Comparison of ENCODE assay signal across 8 cellular contexts in genomic region chr6:11094411-11094851, GRCh38. TPM values are rescaled to one million over a fixed set of nuclear protein-coding genes. Genes with fewer than 3 reads are reported as not detected.
DNase-seq lines count a peak whose midpoint lies in the region; ATAC-seq and TF ChIP-seq lines count a peak whose summit lies in the region.

No MANE protein-coding gene starts in this region.

- DNase-seq in AML-193 (lab: John Stamatoyannopoulos, UW) (peak; percentile 60 to 67), NCI-H2171 treated with DMSO at 0.1 percent for 48 hours (lab: John Stamatoyannopoulos, UW) (peak; percentile 59), activated T-cell treated with anti-CD3 and anti-CD28 coated beads for 48 hours (ENCODE audit: low read depth) (peak; percentile 33), fibroblast of the aortic adventitia (ENCODE audit: low read depth) (peak; percentile 43), transverse colon (peak; percentile 54)

- peak overlapping the region; percentile 62 for H2AFZ ChIP-seq in neuron (ENCODE audit: low read depth, low read length)

- TF ChIP-seq POLR2A in GM18505 (IDR thresholded peaks at IDR 0.05; ENCODE audit: borderline replicate concordance, extremely low read depth, insufficient read depth, insufficient read length) (no peak), transverse colon (IDR thresholded peaks at IDR 0.05) (no peak)

- TF ChIP-seq EP300 in transverse colon (IDR thresholded peaks at IDR 0.05; ENCODE audit: low read depth), result no peak

- H3K4me1 ChIP-seq in neuron (ENCODE audit: insufficient read depth, low read length), result peaks cover 14% of the 10 kb centered on the region
- H3K4me1 ChIP-seq in transverse colon, result peaks cover 4 to 21% (median 14%) of the 10 kb centered on the region in 4 donors

- TF ChIP-seq CTCF in fibroblast of the aortic adventitia (IDR thresholded peaks at IDR 0.05; ENCODE audit: insufficient read depth, low read length) (no peak), transverse colon (IDR thresholded peaks at IDR 0.05) (no peak)

- H3K4me3 ChIP-seq in fibroblast of the aortic adventitia (ENCODE audit: low read depth, low read length) (peak overlapping the region; percentile 98), neuron (ENCODE audit: low read length) (peak overlapping the region; percentile 96), transverse colon (peak overlapping the region; percentile 64 to 100 (median 82))

- intact Hi-C loops in transverse colon (cut with DNase I; ENCODE audit: low total_unique reads), result no loop called here

- H3K9me3 ChIP-seq in neuron (ENCODE audit: low read length) (no peaks in the 10 kb centered on the region), transverse colon (no peaks in the 10 kb centered on the region)

- 0% methylated on average over 3 to 15 of the region's 15 CpGs for WGBS in transverse colon (ENCODE audit: low coverage in 1 of 2), 2 donors

- H3K27me3 ChIP-seq in neuron (ENCODE audit: insufficient read depth, low read length) (no peaks in the 10 kb centered on the region), transverse colon (no peaks in the 10 kb centered on the region)

- in situ Hi-C loops in transverse colon (cut with MboI; ENCODE audit: low pct_ligation_motif_present in 1 of 4, low pct_unique_long_range_greater_than_20kb in 1 of 4, low sequenced_read_pairs in 3 of 4), result no loop called here

- peak; percentile 32 for ATAC-seq in GM18505 (IDR thresholded peaks at IDR 0.05; ENCODE audit: unreplicated experiment)
- ATAC-seq in HG02943 (IDR thresholded peaks at IDR 0.05; ENCODE audit: low read depth, unreplicated experiment), result peak; percentile 34

- H3K27ac ChIP-seq in transverse colon, result peak overlapping the region; percentile 94 to 100 (median 99)

- H3K36me3 ChIP-seq in neuron (ENCODE audit: insufficient read depth, low read length) (no peaks in the 10 kb centered on the region), transverse colon (no peaks in the 10 kb centered on the region)

RNA-seq across cellular contexts. Expression of gene SMIM13, which starts 0.8 kb away (rescaled TPM):
- 2.3 and 8.1 TPM in 2 replicates for total RNA-seq in fibroblast of the aortic adventitia (ENCODE audit: low replicate concordance)
- total RNA-seq in transverse colon, result 10 to 100 TPM in 1 of 4 donors, 1 to 10 TPM in 3; 5.7 to 33.8 (median 6.7) TPM

RNA-seq across cellular contexts. Expression of gene ERVFRD-1, which starts 17.1 kb away (rescaled TPM):
- total RNA-seq in fibroblast of the aortic adventitia (ENCODE audit: low replicate concordance), result not detected in 2 replicates
- not detected for total RNA-seq in transverse colon

RNA-seq across cellular contexts. Expression of gene ELOVL2, which starts 50.3 kb away (rescaled TPM):
- total RNA-seq in fibroblast of the aortic adventitia (ENCODE audit: low replicate concordance) (0.16 and 0.18 TPM in 2 replicates), transverse colon (under 1 TPM in 2 of 4 donors, not detected in 2; 0.14 to 0.16 TPM)

Comparison
In these comparisons a context has a peak if more than half of its experiments do, and no peak if none do; other contexts are left out.
1. Peak in every context shown above with its lines: DNase-seq, ATAC-seq, H3K4me3 ChIP-seq and H3K27ac ChIP-seq.